In genomic region chr11:48006301-48006992, GRCh38 we compare ENCODE assay signal across 1 cellular context.
TF ChIP-seq lines count a peak whose summit lies in the region.

No MANE protein-coding gene starts in this region.

TF ChIP-seq in GM23338, 12 proteins besides CTCF, POLR2A, EP300 and RAD21 (continued from another document):
- TF ChIP-seq ETS1 (IDR thresholded peaks at IDR 0.05), result no peak
- TF ChIP-seq ZNF114 (CRISPR knock-in tag; IDR thresholded peaks at IDR 0.05), result no peak
- no peak for TF ChIP-seq EZH2 (IDR thresholded peaks at IDR 0.05; ENCODE audit: low read depth, unreplicated experiment)
